Comparison of ENCODE assay signal across 8 cellular contexts in the genomic region with DNA sequence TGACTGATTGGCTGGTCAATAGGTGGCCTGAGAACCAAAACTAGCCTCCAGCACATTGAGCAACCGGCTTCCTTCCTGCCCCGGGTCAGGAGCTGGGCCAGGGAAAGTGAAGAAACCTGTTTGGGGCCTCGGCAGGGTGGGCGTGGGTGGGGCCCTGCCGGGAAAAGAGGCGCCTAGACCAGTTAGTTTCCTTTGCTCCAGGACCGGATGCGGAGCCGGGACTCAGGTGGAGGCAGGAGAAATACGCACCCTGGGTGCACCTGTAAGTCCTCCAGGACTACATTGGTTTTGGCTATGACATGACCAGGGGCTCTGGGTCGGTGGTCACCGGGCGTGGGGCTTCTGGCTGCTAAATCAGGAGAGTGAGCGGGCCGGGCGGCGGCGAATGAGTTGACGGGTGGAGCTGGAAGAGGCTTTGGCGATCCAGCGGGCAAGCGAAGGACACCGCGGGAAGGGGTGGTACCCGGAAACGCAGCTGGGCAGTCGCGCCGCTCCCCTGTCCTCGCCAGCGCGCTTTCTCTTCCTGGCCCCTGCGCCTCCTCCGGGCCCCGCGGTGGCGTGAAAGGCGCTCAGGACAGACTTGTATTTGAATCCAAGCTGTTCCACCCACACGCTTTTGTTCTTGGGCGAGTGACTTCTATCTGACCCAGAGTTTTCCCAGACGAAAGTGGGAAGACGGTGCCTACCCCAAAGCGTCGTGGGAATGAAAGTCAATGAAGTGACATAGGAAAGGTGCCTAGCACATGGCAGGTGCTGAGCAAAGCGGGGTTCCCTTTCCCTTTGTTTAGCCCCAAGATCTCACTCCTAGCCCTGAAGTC. TPM values are rescaled to one million over a fixed set of nuclear protein-coding genes. Genes with fewer than 3 reads are reported as not detected.
DNase-seq lines count a peak whose midpoint lies in the region; ATAC-seq and TF ChIP-seq lines count a peak whose summit lies in the region.

No MANE protein-coding gene starts in this region.

- no peak for ATAC-seq in activated T-helper 17 cell treated with anti-CD3 and anti-CD28 coated beads, Interleukin-2, amount 50 U/mL, for 72 hours (replicated peaks)
- ATAC-seq in left ventricle myocardium superior (peak; percentile 40), psoas muscle (peak in 1 of 4 donors; percentile 14), SK-N-SH treated with all-trans-retinoic acid at 6 μM for 48 hours (no peak), GM18861 (IDR thresholded peaks at IDR 0.05; ENCODE audit: unreplicated experiment) (no peak), HG03175 (IDR thresholded peaks at IDR 0.05; ENCODE audit: unreplicated experiment) (no peak)

- peak overlapping the region; percentile 97 for H3K27ac ChIP-seq in psoas muscle

- in situ Hi-C loops in GM13976 (cut with MboI; ENCODE audit: low sequenced_read_pairs, unreplicated experiment) = no loop called here

- no peaks in the 10 kb centered on the region for H3K36me3 ChIP-seq in psoas muscle (ENCODE audit: insufficient read depth in 1 of 2, low read depth in 1 of 2)

- H3K4me1 ChIP-seq in psoas muscle = no peaks in the 10 kb centered on the region

- H3K4me3 ChIP-seq in psoas muscle = peak overlapping the region; percentile 65

- no peaks in the 10 kb centered on the region for H3K27me3 Mint-ChIP-seq in activated T-helper 17 cell treated with anti-CD3 and anti-CD28 coated beads, Interleukin-2, amount 50 U/mL, for 72 hours

- DNase-seq in GM13976 (ENCODE audit: low spot score) (peak; percentile 35), left ventricle myocardium superior (peak; percentile 66), psoas muscle (peak; percentile 68 to 79), CD1c-positive myeloid dendritic cell (ENCODE audit: extremely low spot score) (no peak)

- H3K27ac Mint-ChIP-seq in activated T-helper 17 cell treated with anti-CD3 and anti-CD28 coated beads, Interleukin-2, amount 50 U/mL, for 72 hours = no peak overlapping the region

- H3K4me3 Mint-ChIP-seq in activated T-helper 17 cell treated with anti-CD3 and anti-CD28 coated beads, Interleukin-2, amount 50 U/mL, for 72 hours = peak overlapping the region; percentile 87

- no peaks in the 10 kb centered on the region for H3K36me3 Mint-ChIP-seq in activated T-helper 17 cell treated with anti-CD3 and anti-CD28 coated beads, Interleukin-2, amount 50 U/mL, for 72 hours (ENCODE audit: low read depth)

- no peaks in the 10 kb centered on the region for H3K9me3 Mint-ChIP-seq in activated T-helper 17 cell treated with anti-CD3 and anti-CD28 coated beads, Interleukin-2, amount 50 U/mL, for 72 hours

- TF ChIP-seq CTCF in GM13976 (IDR thresholded peaks at IDR 0.05; ENCODE audit: borderline replicate concordance, control extremely low read depth, extremely low read depth, insufficient read depth, missing control alignments) (no peak), psoas muscle (IDR thresholded peaks at IDR 0.05) (no peak)

- H3K9me3 ChIP-seq in psoas muscle = no peaks in the 10 kb centered on the region

- no peaks in the 10 kb centered on the region for H3K27me3 ChIP-seq in psoas muscle (ENCODE audit: insufficient read depth in 3 of 3, low read length in 2 of 3)

- intact Hi-C loops in left ventricle myocardium superior (cut with micrococcal nuclease) = loop anchor here (10.0 kb wide), 1 partner anchor 70 kb away; no protein-coding TSS in a partner anchor
- intact Hi-C loops in psoas muscle (cut with DNase I) = loop anchor here in 1 of 2 donors (1.0 to 5.0 kb wide), 3 partner anchors 29 to 88 kb away; no protein-coding TSS in a partner anchor

- H3K4me1 Mint-ChIP-seq in activated T-helper 17 cell treated with anti-CD3 and anti-CD28 coated beads, Interleukin-2, amount 50 U/mL, for 72 hours = peaks cover 20% of the 10 kb centered on the region

- WGBS in psoas muscle, 3 donors = 65 to 79% (median 72%) methylated on average over 45 of the region's 45 CpGs

TF ChIP-seq in SK-N-SH treated with all-trans-retinoic acid at 6 μM for 48 hours, 23 proteins besides CTCF, POLR2A, EP300 and RAD21:
- TF ChIP-seq, protein P1, sequence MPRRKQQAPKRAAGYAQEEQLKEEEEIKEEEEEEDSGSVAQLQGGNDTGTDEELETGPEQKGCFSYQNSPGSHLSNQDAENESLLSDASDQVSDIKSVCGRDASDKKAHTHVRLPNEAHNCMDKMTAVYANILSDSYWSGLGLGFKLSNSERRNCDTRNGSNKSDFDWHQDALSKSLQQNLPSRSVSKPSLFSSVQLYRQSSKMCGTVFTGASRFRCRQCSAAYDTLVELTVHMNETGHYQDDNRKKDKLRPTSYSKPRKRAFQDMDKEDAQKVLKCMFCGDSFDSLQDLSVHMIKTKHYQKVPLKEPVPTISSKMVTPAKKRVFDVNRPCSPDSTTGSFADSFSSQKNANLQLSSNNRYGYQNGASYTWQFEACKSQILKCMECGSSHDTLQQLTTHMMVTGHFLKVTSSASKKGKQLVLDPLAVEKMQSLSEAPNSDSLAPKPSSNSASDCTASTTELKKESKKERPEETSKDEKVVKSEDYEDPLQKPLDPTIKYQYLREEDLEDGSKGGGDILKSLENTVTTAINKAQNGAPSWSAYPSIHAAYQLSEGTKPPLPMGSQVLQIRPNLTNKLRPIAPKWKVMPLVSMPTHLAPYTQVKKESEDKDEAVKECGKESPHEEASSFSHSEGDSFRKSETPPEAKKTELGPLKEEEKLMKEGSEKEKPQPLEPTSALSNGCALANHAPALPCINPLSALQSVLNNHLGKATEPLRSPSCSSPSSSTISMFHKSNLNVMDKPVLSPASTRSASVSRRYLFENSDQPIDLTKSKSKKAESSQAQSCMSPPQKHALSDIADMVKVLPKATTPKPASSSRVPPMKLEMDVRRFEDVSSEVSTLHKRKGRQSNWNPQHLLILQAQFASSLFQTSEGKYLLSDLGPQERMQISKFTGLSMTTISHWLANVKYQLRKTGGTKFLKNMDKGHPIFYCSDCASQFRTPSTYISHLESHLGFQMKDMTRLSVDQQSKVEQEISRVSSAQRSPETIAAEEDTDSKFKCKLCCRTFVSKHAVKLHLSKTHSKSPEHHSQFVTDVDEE (CRISPR knock-in tag; IDR thresholded peaks at IDR 0.05) = no peak
- no peak for TF ChIP-seq OSR1 (CRISPR knock-in tag; IDR thresholded peaks at IDR 0.05)
- no peak for TF ChIP-seq GLIS3 (CRISPR knock-in tag; IDR thresholded peaks at IDR 0.05)
- TF ChIP-seq, protein P2, sequence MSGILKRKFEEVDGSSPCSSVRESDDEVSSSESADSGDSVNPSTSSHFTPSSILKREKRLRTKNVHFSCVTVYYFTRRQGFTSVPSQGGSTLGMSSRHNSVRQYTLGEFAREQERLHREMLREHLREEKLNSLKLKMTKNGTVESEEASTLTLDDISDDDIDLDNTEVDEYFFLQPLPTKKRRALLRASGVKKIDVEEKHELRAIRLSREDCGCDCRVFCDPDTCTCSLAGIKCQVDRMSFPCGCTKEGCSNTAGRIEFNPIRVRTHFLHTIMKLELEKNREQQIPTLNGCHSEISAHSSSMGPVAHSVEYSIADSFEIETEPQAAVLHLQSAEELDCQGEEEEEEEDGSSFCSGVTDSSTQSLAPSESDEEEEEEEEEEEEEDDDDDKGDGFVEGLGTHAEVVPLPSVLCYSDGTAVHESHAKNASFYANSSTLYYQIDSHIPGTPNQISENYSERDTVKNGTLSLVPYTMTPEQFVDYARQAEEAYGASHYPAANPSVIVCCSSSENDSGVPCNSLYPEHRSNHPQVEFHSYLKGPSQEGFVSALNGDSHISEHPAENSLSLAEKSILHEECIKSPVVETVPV (CRISPR knock-in tag; IDR thresholded peaks at IDR 0.05) = no peak
- TF ChIP-seq ZNF70 (CRISPR knock-in tag; IDR thresholded peaks at IDR 0.05) = no peak
- TF ChIP-seq ZC3H10 (CRISPR knock-in tag; IDR thresholded peaks at IDR 0.05) = no peak
- TF ChIP-seq TOX (CRISPR knock-in tag; IDR thresholded peaks at IDR 0.05; ENCODE audit: borderline replicate concordance) = no peak
- TF ChIP-seq BACH2 (CRISPR knock-in tag; IDR thresholded peaks at IDR 0.05; ENCODE audit: borderline replicate concordance) = no peak
- TF ChIP-seq, protein P3, sequence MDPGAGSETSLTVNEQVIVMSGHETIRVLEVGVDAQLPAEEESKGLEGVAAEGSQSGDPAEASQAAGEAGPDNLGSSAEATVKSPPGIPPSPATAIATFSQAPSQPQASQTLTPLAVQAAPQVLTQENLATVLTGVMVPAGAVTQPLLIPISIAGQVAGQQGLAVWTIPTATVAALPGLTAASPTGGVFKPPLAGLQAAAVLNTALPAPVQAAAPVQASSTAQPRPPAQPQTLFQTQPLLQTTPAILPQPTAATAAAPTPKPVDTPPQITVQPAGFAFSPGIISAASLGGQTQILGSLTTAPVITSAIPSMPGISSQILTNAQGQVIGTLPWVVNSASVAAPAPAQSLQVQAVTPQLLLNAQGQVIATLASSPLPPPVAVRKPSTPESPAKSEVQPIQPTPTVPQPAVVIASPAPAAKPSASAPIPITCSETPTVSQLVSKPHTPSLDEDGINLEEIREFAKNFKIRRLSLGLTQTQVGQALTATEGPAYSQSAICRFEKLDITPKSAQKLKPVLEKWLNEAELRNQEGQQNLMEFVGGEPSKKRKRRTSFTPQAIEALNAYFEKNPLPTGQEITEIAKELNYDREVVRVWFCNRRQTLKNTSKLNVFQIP (CRISPR knock-in tag; IDR thresholded peaks at IDR 0.05; ENCODE audit: borderline replicate concordance, low read depth) = no peak

RNA-seq across cellular contexts. Expression of a gene that starts 30.6 kb away (rescaled TPM):
- 10 to 100 TPM; 53.4 to 62.2 TPM for total RNA-seq in activated T-helper 17 cell treated with anti-CD3 and anti-CD28 coated beads, Interleukin-2, amount 50 U/mL, for 72 hours
- total RNA-seq in left ventricle myocardium superior (54.6 TPM), psoas muscle (100 to 1,000 TPM in 3 of 4 donors, 10 to 100 TPM in 1; 93.8 to 213 (median 164) TPM)
- 100 to 1,000 TPM in 1 of 3 donors, 10 to 100 TPM in 2; 40.1 to 137 (median 60.0) TPM for polyA plus RNA-seq in psoas muscle
